29 cellular contexts compared by ENCODE assay signal in the genomic region with DNA sequence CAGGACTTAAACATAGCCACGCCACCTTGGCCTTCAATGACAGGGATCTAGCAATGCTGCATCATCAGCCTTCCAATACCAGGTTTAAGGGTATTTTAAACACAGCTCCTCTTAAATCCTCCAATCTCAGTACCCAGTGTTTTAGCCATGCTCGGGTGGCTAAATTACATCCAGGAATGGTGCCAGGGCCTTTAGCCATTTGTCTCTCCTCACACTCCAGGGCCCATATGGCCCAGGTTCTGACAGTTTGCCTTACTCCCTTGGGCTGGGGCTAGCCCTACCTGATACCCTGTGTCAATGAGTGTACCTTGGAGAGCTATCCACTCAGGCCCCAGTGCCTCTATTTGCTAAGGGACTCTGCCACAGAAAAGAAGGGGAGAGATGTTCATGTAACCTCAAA. TPM values are rescaled to one million over a fixed set of nuclear protein-coding genes. Genes with fewer than 3 reads are reported as not detected.
A peak's percentile ranks its signal among the peaks of the same experiment; 100 is the strongest.
DNase-seq lines count a peak whose midpoint lies in the region; ATAC-seq and TF ChIP-seq lines count a peak whose summit lies in the region.
"Had no signal": no experiment of that assay in that cellular context is flagged by ENCODE, and none has a peak within 500 bp of the region (broad histone marks: within the 10 kb centered on the region; RNA-seq: fewer than 3 reads in every experiment).

No MANE protein-coding gene starts in this region.

- H3K4me1 ChIP-seq in A673 (ENCODE audit: insufficient read depth, low read length, poor library complexity, severe bottlenecking) = peaks cover 7% of the 10 kb centered on the region

- H3K4me3 Mint-ChIP-seq in activated naive CD4-positive, alpha-beta T cell treated with anti-CD3 and anti-CD28 coated beads, Interleukin-2, amount 50 U/mL, for 24 hours = peak overlapping the region; percentile 34
- peak overlapping the region in 1 of 3 donors; percentile 87 for H3K4me3 Mint-ChIP-seq in T-cell
- peak overlapping the region; percentile 37 for H3K4me3 Mint-ChIP-seq in type B pancreatic cell
- H3K4me3 Mint-ChIP-seq: effector memory CD8-positive, alpha-beta T cell; stimulated activated naive B cell treated with anti-CD40 and anti-IgM and Interleukin-4, amounts not matched to agents 10 μg/mL and 1 μg/mL and 100 μg/mL, for 72 hours had no signal

- H3K9me3 Mint-ChIP-seq in activated naive CD4-positive, alpha-beta T cell treated with anti-CD3 and anti-CD28 coated beads, Interleukin-2, amount 50 U/mL, for 24 hours = no peaks in the 10 kb centered on the region
- H3K9me3 Mint-ChIP-seq in T-cell (no peaks in the 10 kb centered on the region), type B pancreatic cell (no peaks in the 10 kb centered on the region)
- H3K9me3 Mint-ChIP-seq: effector memory CD8-positive, alpha-beta T cell; stimulated activated naive B cell treated with anti-CD40 and anti-IgM and Interleukin-4, amounts not matched to agents 10 μg/mL and 1 μg/mL and 100 μg/mL, for 72 hours had no signal

- H3K27ac Mint-ChIP-seq in activated naive CD4-positive, alpha-beta T cell treated with anti-CD3 and anti-CD28 coated beads, Interleukin-2, amount 50 U/mL, for 24 hours = peak overlapping the region; percentile 32
- H3K27ac Mint-ChIP-seq in T-cell (peak overlapping the region; percentile 63 to 93), type B pancreatic cell (peak overlapping the region; percentile 99)
- H3K27ac Mint-ChIP-seq: effector memory CD8-positive, alpha-beta T cell; stimulated activated naive B cell treated with anti-CD40 and anti-IgM and Interleukin-4, amounts not matched to agents 10 μg/mL and 1 μg/mL and 100 μg/mL, for 72 hours had no signal

- no peaks in the 10 kb centered on the region for H3K27me3 Mint-ChIP-seq in activated naive CD4-positive, alpha-beta T cell treated with anti-CD3 and anti-CD28 coated beads, Interleukin-2, amount 50 U/mL, for 24 hours
- no peaks in the 10 kb centered on the region for H3K27me3 Mint-ChIP-seq in T-cell
- no peaks in the 10 kb centered on the region for H3K27me3 Mint-ChIP-seq in type B pancreatic cell
- H3K27me3 Mint-ChIP-seq: effector memory CD8-positive, alpha-beta T cell; progenitor cell of endocrine pancreas; stimulated activated naive B cell treated with anti-CD40 and anti-IgM and Interleukin-4, amounts not matched to agents 10 μg/mL and 1 μg/mL and 100 μg/mL, for 72 hours had no signal

- H3K36me3 Mint-ChIP-seq in activated naive CD4-positive, alpha-beta T cell treated with anti-CD3 and anti-CD28 coated beads, Interleukin-2, amount 50 U/mL, for 24 hours = peaks cover 5% of the 10 kb centered on the region
- peaks cover 9% of the 10 kb centered on the region for H3K36me3 Mint-ChIP-seq in T-cell
- H3K36me3 Mint-ChIP-seq in type B pancreatic cell = peaks cover 32% of the 10 kb centered on the region

- no TSS peak for BruUV-seq in A673 (replicated peaks; lab: Mats Ljungman, UMichigan)

- ATAC-seq in T-cell (replicated peaks in 1 of 4) = no peak
- ATAC-seq: effector memory CD8-positive, alpha-beta T cell; HCT116; left cardiac atrium; stimulated activated naive B cell treated with anti-CD40 and anti-IgM and Interleukin-4, amounts not matched to agents 10 μg/mL and 1 μg/mL and 100 μg/mL, for 72 hours had no signal

- H3K27ac ChIP-seq in A673 (ENCODE audit: low read depth, low read length, poor library complexity, severe bottlenecking) = no peak overlapping the region
- H3K27ac ChIP-seq: C4-2B, SJCRH30 had no signal

- no peak overlapping the region for H3K4me3 ChIP-seq in A673 (ENCODE audit: low read depth, low read length, poor library complexity, severe bottlenecking)
- H3K4me3 ChIP-seq: esophagus squamous epithelium, MG63, SJCRH30 had no signal

- CTCF ChIA-PET in T-cell (lab: Charles Lee) (interaction anchor here (1.5 to 3.2 kb wide), 2 partner anchors 166 to 279 kb away, joined by 3 to 24 read pairs; no protein-coding TSS in a partner anchor), A673 (lab: Charles Lee) (no interaction called here)

- intact Hi-C loops in A673 (cut with micrococcal nuclease; ENCODE audit: unreplicated experiment) = loop anchor here (5.0 kb wide), 1 partner anchor 162 kb away; a partner anchor contains a TSS

- H3K4me1 Mint-ChIP-seq in activated naive CD4-positive, alpha-beta T cell treated with anti-CD3 and anti-CD28 coated beads, Interleukin-2, amount 50 U/mL, for 24 hours = peaks cover 51% of the 10 kb centered on the region
- H3K4me1 Mint-ChIP-seq in T-cell (peaks cover 32 to 41% (median 33%) of the 10 kb centered on the region in 3 donors), type B pancreatic cell (ENCODE audit: unreplicated experiment) (peaks cover 30% of the 10 kb centered on the region)

- H3K27me3 ChIP-seq in A673 (replicated peaks; ENCODE audit: insufficient read depth, low read depth, low read length, poor library complexity) = no peaks in the 10 kb centered on the region
- H3K27me3 ChIP-seq: breast epithelium, esophagus squamous epithelium, MG63, SJCRH30 had no signal

- H3K9me3 ChIP-seq in A673 (ENCODE audit: low read depth, low read length, poor library complexity, severe bottlenecking) = no peaks in the 10 kb centered on the region
- H3K9me3 ChIP-seq: breast epithelium, esophagus squamous epithelium, MG63 had no signal

- peaks cover 6% of the 10 kb centered on the region for H3K36me3 ChIP-seq in A673 (ENCODE audit: insufficient read depth, low read length, poor library complexity, severe bottlenecking)
- H3K36me3 ChIP-seq: breast epithelium, MG63 had no signal

- DNase-seq in activated naive CD4-positive, alpha-beta T cell treated with anti-CD3 and anti-CD28 coated beads, Interleukin-2, amount 50 U/mL, for 16 hours = no peak
- DNase-seq in T-cell = no peak
- DNase-seq in cerebellar cortex (ENCODE audit: low spot score) = peak; percentile 91
- no peak for DNase-seq in type B pancreatic cell (ENCODE audit: extremely low spot score, unreplicated experiment)
- DNase-seq in A673 (ENCODE audit: low spot score) = no peak
- no peak for DNase-seq in retina
- DNase-seq: activated CD4-positive, alpha-beta T cell treated with anti-CD3 and anti-CD28 coated beads for 4 hours; activated gamma-delta T cell; amygdala; cortex of kidney; effector memory CD8-positive, alpha-beta T cell; esophagus squamous epithelium; foreskin melanocyte; KBM-7; left cardiac atrium; MG63; NCI-H1105 treated with DMSO at 0.1 percent for 48 hours; NCI-H2029; NCI-H226; SJCRH30; stimulated activated CD4-positive, alpha-beta T cell treated with anti-CD3 and anti-CD28 coated beads, Interleukin-4, amount 100 ng/mL, for 24 hours; stimulated activated naive B cell treated with anti-CD40 and anti-IgM and Interleukin-4, amounts not matched to agents 10 μg/mL and 1 μg/mL and 100 μg/mL, for 72 hours had no signal

- POLR2A ChIA-PET in T-cell (lab: Charles Lee) (no interaction called here), A673 (lab: Charles Lee; ENCODE audit: low non-redundant PET) (no interaction called here)

- TF ChIP-seq CTCF in type B pancreatic cell (conservative IDR thresholded peaks at IDR 0.05) (no peak), A673 (conservative IDR thresholded peaks at IDR 0.05; ENCODE audit: low read depth, low read length) (no peak)

RNA-seq across cellular contexts. Expression of a gene that starts 29.4 kb away (rescaled TPM):
- total RNA-seq in T-cell = 10 to 100 TPM; 34.4 to 47.6 (median 44.2) TPM
- total RNA-seq in type B pancreatic cell (ENCODE audit: low replicate concordance) = 15.9 and 19.5 TPM in 2 replicates
- total RNA-seq in A673 (2021) = 25.6 and 26.7 TPM in 2 replicates

RNA-seq across cellular contexts. Expression of a gene that starts 30.9 kb away (rescaled TPM):
- total RNA-seq in T-cell (10 to 100 TPM; 15.2 to 38.0 (median 31.8) TPM), type B pancreatic cell (ENCODE audit: low replicate concordance) (30.8 and 33.8 TPM in 2 replicates), A673 (2021) (12.0 and 13.5 TPM in 2 replicates)

RNA-seq across cellular contexts. Expression of a gene that starts 47.0 kb away (rescaled TPM):
- total RNA-seq in T-cell (not detected), type B pancreatic cell (ENCODE audit: low replicate concordance) (not detected in 2 replicates), A673 (2021) (not detected in 2 replicates)
- total RNA-seq: progenitor cell of endocrine pancreas, temporal lobe, urinary bladder had no signal

Comparison
In these comparisons a context has a peak if more than half of its experiments do, and no peak if none do; other contexts are left out.
1. H3K27ac Mint-ChIP-seq: peak in every context shown above with its lines; median percentile 99 in type B pancreatic cell; 78 in T-cell; 32 in activated naive CD4-positive, alpha-beta T cell treated with anti-CD3 and anti-CD28 coated beads, Interleukin-2, amount 50 U/mL, for 24 hours.